ENCODE assay signal across 10 cellular contexts in the genomic region with DNA sequence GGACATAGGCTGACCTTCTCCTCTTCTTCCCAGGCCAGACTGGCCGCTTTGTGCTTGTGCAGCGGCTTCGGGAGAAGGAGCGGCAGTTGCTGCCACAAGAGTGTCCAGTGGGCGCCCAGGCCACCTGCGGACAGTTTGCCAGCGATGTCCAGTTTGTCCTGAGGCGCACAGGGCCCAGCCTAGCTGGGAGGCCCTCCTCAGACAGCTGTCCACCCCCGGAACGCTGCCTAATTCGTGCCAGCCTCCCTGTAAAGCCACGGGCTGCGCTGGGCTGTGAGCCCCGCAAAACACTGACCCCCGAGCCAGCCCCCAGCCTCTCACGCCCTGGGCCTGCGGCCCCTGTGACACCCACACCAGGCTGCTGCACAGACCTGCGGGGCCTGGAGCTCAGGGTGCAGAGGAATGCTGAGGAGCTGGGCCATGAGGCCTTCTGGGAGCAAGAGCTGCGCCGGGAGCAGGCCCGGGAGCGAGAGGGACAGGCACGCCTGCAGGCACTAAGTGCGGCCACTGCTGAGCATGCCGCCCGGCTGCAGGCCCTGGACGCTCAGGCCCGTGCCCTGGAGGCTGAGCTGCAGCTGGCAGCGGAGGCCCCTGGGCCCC. TPM values are rescaled to one million over a fixed set of nuclear protein-coding genes. Genes with fewer than 3 reads are reported as not detected.
DNase-seq lines count a peak whose midpoint lies in the region; ATAC-seq and TF ChIP-seq lines count a peak whose summit lies in the region.
"Had no signal": no experiment of that assay in that cellular context is flagged by ENCODE, and none has a peak within 500 bp of the region (broad histone marks: within the 10 kb centered on the region; RNA-seq: fewer than 3 reads in every experiment).

No MANE protein-coding gene starts in this region.

- POLR2A ChIA-PET in PC-9 (lab: Charles Lee; ENCODE audit: unreplicated experiment), result interaction anchor here (0.6 to 0.8 kb wide), 2 partner anchors 14 to 272 kb away, joined by 4 read pairs; partner anchors contain the start of gene PHRF1

- H3K9me2 ChIP-seq in PC-9 (ENCODE audit: insufficient read depth), result no peaks in the 10 kb centered on the region

- no peak overlapping the region for H3K27ac Mint-ChIP-seq in progenitor cell of endocrine pancreas

- no peaks in the 10 kb centered on the region for H3K36me3 ChIP-seq in PC-9 (ENCODE audit: low read depth)
- H3K36me3 ChIP-seq in esophagus (ENCODE audit: control insufficient read depth in 2 of 2, insufficient read depth in 2 of 2, low read length in 1 of 2), result peaks cover 0 to 23% of the 10 kb centered on the region in 2 donors

- DNase-seq in GM12865 (ENCODE audit: low read depth) (no peak), PC-9 (no peak), progenitor cell of endocrine pancreas (ENCODE audit: low spot score, unreplicated experiment) (no peak), DMS153 treated with DMSO at 0.1 percent for 48 hours (lab: John Stamatoyannopoulos, UW; ENCODE audit: unreplicated experiment) (no peak), NAMALWA (ENCODE audit: low spot score) (no peak), T-helper 9 cell (no peak)
- DNase-seq: GOT3, NCI-H748 treated with DMSO at 0.1 percent for 48 hours had no signal

- H3K79me2 ChIP-seq in PC-9 (ENCODE audit: low read depth), result peaks cover 10% of the 10 kb centered on the region; the same call in 1 of the 2 replicates

- peaks cover 9% of the 10 kb centered on the region; the same call in 1 of the 2 replicates for H3F3A ChIP-seq in PC-9 (ENCODE audit: insufficient read depth, low read depth)

- intact Hi-C loops in PC-9 (cut with micrococcal nuclease; ENCODE audit: unreplicated experiment), result loop anchor here (10.0 kb wide), 1 partner anchor 163 kb away; no protein-coding TSS in a partner anchor

- H2AFZ ChIP-seq in PC-9, result no peak overlapping the region

- TF ChIP-seq CTCF in GM12865 (IDR thresholded peaks at IDR 0.05; ENCODE audit: insufficient read depth, low read depth, low read length, missing control alignments), result no peak
- TF ChIP-seq CTCF in PC-9 (conservative IDR thresholded peaks at IDR 0.05), result no peak
- TF ChIP-seq CTCF in progenitor cell of endocrine pancreas (IDR thresholded peaks at IDR 0.05; ENCODE audit: unreplicated experiment), result no peak

- H3K9me3 ChIP-seq in PC-9 (ENCODE audit: insufficient read depth, low read depth) (no peaks in the 10 kb centered on the region), esophagus (ENCODE audit: control insufficient read depth in 2 of 2, insufficient read depth in 1 of 2, low read depth in 1 of 2, low read length in 1 of 2) (no peaks in the 10 kb centered on the region)

- H3K4me2 ChIP-seq in PC-9, result peak overlapping the region; percentile 87

- peaks cover 3% of the 10 kb centered on the region for H3K36me3 Mint-ChIP-seq in progenitor cell of endocrine pancreas (ENCODE audit: insufficient read depth)

- H3K27me3 Mint-ChIP-seq in progenitor cell of endocrine pancreas, result peaks cover 3% of the 10 kb centered on the region

- H3K27ac ChIP-seq in PC-9 (no peak overlapping the region), esophagus (ENCODE audit: low read depth in 2 of 2, low read length in 1 of 2) (peak overlapping the region in 1 of 2 donors; percentile 92)

- no peaks in the 10 kb centered on the region for H3K27me3 ChIP-seq in PC-9 (ENCODE audit: insufficient read depth, low read depth)
- no peaks in the 10 kb centered on the region for H3K27me3 ChIP-seq in esophagus (ENCODE audit: control insufficient read depth in 1 of 2, insufficient read depth in 2 of 2, low read length in 2 of 2)

- WGBS in esophagus, 2 donors, result 92 to 93% methylated on average over 29 of the region's 29 CpGs

- no peaks in the 10 kb centered on the region for H3K4me1 ChIP-seq in PC-9 (replicated peaks; ENCODE audit: insufficient read depth)
- peaks cover 3 to 29% of the 10 kb centered on the region in 2 donors for H3K4me1 ChIP-seq in esophagus (ENCODE audit: control insufficient read depth in 2 of 2, insufficient read depth in 2 of 2, low read length in 1 of 2)

- H4K20me1 ChIP-seq in PC-9 (ENCODE audit: insufficient read depth), result no peaks in the 10 kb centered on the region; the same call in 1 of the 2 replicates

- H3K4me1 Mint-ChIP-seq in progenitor cell of endocrine pancreas (ENCODE audit: low read depth), result peaks cover 10% of the 10 kb centered on the region

- H3K9me3 Mint-ChIP-seq in progenitor cell of endocrine pancreas (ENCODE audit: low read depth), result no peaks in the 10 kb centered on the region

- CTCF ChIA-PET in PC-9 (lab: Charles Lee), result no interaction called here

- peak overlapping the region; percentile 53 for H3K4me3 ChIP-seq in GM12865 (ENCODE audit: low read depth, low read length)
- peak overlapping the region; percentile 68; the same call in 1 of the 2 replicates for H3K4me3 ChIP-seq in PC-9
- H3K4me3 ChIP-seq in esophagus (ENCODE audit: low read depth in 1 of 2, low read length in 2 of 2), result peak overlapping the region; percentile 78 to 80

- peak overlapping the region; percentile 88 for H3K4me3 Mint-ChIP-seq in progenitor cell of endocrine pancreas (ENCODE audit: low read depth)

- no peak for ATAC-seq in GM18909 (IDR thresholded peaks at IDR 0.05; ENCODE audit: poor library complexity, unreplicated experiment)

- TSS peak; percentile 39 for BruUV-seq in PC-9 (replicated peaks; lab: Mats Ljungman, UMichigan)

RNA-seq across cellular contexts. Expression of gene RASSF7, which starts 1.4 kb away (rescaled TPM):
- total RNA-seq in PC-9 (2021) (36.2 and 40.8 TPM in 2 replicates), progenitor cell of endocrine pancreas (38.2 and 40.8 TPM in 2 replicates)
- polyA plus RNA-seq in esophagus, result 10 to 100 TPM; 46.6 to 82.4 TPM

RNA-seq across cellular contexts. Expression of gene LMNTD2, which starts 1.6 kb away (rescaled TPM):
- total RNA-seq in PC-9 (2021) (12.8 and 16.3 TPM in 2 replicates), progenitor cell of endocrine pancreas (15.6 and 19.3 TPM in 2 replicates)
- 1 to 10 TPM; 2.9 to 6.9 TPM for polyA plus RNA-seq in esophagus

RNA-seq across cellular contexts. Expression of gene PHRF1, which starts 14.1 kb away (rescaled TPM):
- total RNA-seq in PC-9 (2021) (21.7 and 24.5 TPM in 2 replicates), progenitor cell of endocrine pancreas (44.4 and 44.9 TPM in 2 replicates)
- 10 to 100 TPM; 13.7 to 28.4 TPM for polyA plus RNA-seq in esophagus

RNA-seq across cellular contexts. Expression of gene LRRC56, which starts 24.8 kb away (rescaled TPM):
- 5.0 and 6.3 TPM in 2 replicates for total RNA-seq in PC-9 (2021)
- polyA plus RNA-seq in esophagus, result 1 to 10 TPM; 1.7 to 4.0 TPM
- total RNA-seq in progenitor cell of endocrine pancreas, result 5.1 and 5.4 TPM in 2 replicates

RNA-seq across cellular contexts. Expression of gene HRAS, which starts 26.8 kb away (rescaled TPM):
- total RNA-seq in PC-9 (2021) (47.2 and 47.5 TPM in 2 replicates), progenitor cell of endocrine pancreas (53.4 and 61.6 TPM in 2 replicates)
- polyA plus RNA-seq in esophagus, result 100 to 1,000 TPM; 163 to 257 TPM
